ENCODE assay signal across 1 cellular context in genomic region chr6:34537922-34538550, GRCh38.
A peak's percentile ranks its signal among the peaks of the same experiment; 100 is the strongest.
TF ChIP-seq lines count a peak whose summit lies in the region.

No MANE protein-coding gene starts in this region.

TF ChIP-seq in K562, 482 proteins besides CTCF, POLR2A, EP300 and RAD21:
- TF ChIP-seq ESRRA (IDR thresholded peaks at IDR 0.05; ENCODE audit: borderline replicate concordance, low read depth) (0 out of 2 replicates have a peak, but pooled peaks have one; percentile 11), TGIF2 (CRISPR knock-in tag; IDR thresholded peaks at IDR 0.05) (0 out of 2 replicates have a peak, but pooled peaks have one; percentile 29), E2F4 (CRISPR knock-in tag; IDR thresholded peaks at IDR 0.05; ENCODE audit: low read depth) (no peak), MAFF (IDR thresholded peaks at IDR 0.05; ENCODE audit: low read length) (no peak), ZNF121 (CRISPR knock-in tag; conservative IDR thresholded peaks at IDR 0.05) (no peak), MAX (CRISPR knock-in tag; IDR thresholded peaks at IDR 0.05) (0 out of 2 replicates have a peak, but pooled peaks have one; percentile 24)
- TF ChIP-seq, protein P1, sequence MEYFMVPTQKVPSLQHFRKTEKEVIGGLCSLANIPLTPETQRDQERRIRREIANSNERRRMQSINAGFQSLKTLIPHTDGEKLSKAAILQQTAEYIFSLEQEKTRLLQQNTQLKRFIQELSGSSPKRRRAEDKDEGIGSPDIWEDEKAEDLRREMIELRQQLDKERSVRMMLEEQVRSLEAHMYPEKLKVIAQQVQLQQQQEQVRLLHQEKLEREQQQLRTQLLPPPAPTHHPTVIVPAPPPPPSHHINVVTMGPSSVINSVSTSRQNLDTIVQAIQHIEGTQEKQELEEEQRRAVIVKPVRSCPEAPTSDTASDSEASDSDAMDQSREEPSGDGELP (CRISPR knock-in tag; IDR thresholded peaks at IDR 0.05; ENCODE audit: borderline replicate concordance) = 0 out of 2 replicates have a peak, but pooled peaks have one; percentile 19
